ENCODE assay signal across 1 cellular context in the genomic region with DNA sequence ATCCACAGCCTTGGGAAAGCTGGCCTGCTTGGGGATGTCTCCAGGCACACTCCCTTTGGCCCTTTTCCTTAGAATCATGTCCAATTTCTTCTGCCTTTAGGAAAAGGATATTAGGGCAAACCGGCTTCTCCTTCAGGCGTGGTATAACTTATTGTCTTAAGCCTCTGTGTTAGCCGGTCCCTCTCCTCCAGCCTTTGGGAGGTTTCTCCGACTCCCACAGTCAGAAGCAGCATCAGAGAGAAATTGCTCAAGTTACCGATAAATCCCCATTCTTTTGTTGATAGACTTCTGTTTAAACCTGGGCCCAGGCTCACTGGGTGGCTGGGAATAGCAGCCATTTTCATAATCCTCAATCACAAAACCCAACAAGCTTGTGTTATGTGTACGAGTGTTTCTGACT.
TF ChIP-seq lines count a peak whose summit lies in the region.

No MANE protein-coding gene starts in this region.

TF ChIP-seq in GM23338, 12 proteins besides CTCF, POLR2A, EP300 and RAD21 (continued from another document):
- TF ChIP-seq, protein P1, sequence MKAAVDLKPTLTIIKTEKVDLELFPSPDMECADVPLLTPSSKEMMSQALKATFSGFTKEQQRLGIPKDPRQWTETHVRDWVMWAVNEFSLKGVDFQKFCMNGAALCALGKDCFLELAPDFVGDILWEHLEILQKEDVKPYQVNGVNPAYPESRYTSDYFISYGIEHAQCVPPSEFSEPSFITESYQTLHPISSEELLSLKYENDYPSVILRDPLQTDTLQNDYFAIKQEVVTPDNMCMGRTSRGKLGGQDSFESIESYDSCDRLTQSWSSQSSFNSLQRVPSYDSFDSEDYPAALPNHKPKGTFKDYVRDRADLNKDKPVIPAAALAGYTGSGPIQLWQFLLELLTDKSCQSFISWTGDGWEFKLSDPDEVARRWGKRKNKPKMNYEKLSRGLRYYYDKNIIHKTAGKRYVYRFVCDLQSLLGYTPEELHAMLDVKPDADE (IDR thresholded peaks at IDR 0.05) = no peak
- TF ChIP-seq ZNF114 (CRISPR knock-in tag; IDR thresholded peaks at IDR 0.05) (no peak), NANOG (IDR thresholded peaks at IDR 0.05; ENCODE audit: borderline replicate concordance) (no peak), CREB1 (CRISPR knock-in tag; IDR thresholded peaks at IDR 0.05; ENCODE audit: low read depth) (no peak), STAT1 (IDR thresholded peaks at IDR 0.05; ENCODE audit: unreplicated experiment) (no peak)
- TF ChIP-seq, protein P2, sequence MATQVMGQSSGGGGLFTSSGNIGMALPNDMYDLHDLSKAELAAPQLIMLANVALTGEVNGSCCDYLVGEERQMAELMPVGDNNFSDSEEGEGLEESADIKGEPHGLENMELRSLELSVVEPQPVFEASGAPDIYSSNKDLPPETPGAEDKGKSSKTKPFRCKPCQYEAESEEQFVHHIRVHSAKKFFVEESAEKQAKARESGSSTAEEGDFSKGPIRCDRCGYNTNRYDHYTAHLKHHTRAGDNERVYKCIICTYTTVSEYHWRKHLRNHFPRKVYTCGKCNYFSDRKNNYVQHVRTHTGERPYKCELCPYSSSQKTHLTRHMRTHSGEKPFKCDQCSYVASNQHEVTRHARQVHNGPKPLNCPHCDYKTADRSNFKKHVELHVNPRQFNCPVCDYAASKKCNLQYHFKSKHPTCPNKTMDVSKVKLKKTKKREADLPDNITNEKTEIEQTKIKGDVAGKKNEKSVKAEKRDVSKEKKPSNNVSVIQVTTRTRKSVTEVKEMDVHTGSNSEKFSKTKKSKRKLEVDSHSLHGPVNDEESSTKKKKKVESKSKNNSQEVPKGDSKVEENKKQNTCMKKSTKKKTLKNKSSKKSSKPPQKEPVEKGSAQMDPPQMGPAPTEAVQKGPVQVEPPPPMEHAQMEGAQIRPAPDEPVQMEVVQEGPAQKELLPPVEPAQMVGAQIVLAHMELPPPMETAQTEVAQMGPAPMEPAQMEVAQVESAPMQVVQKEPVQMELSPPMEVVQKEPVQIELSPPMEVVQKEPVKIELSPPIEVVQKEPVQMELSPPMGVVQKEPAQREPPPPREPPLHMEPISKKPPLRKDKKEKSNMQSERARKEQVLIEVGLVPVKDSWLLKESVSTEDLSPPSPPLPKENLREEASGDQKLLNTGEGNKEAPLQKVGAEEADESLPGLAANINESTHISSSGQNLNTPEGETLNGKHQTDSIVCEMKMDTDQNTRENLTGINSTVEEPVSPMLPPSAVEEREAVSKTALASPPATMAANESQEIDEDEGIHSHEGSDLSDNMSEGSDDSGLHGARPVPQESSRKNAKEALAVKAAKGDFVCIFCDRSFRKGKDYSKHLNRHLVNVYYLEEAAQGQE (IDR thresholded peaks at IDR 0.05; ENCODE audit: unreplicated experiment) = no peak
